Comparison of ENCODE assay signal across 9 cellular contexts in genomic region chr12:107670999-107671643, GRCh38. TPM values are rescaled to one million over a fixed set of nuclear protein-coding genes. Genes with fewer than 3 reads are reported as not detected.
DNase-seq lines count a peak whose midpoint lies in the region; ATAC-seq and TF ChIP-seq lines count a peak whose summit lies in the region.
"Had no signal": no experiment of that assay in that cellular context is flagged by ENCODE, and none has a peak within 500 bp of the region (broad histone marks: within the 10 kb centered on the region; RNA-seq: fewer than 3 reads in every experiment).

No MANE protein-coding gene starts in this region.

- peaks cover 69% of the 10 kb centered on the region for H3K27me3 ChIP-seq in left ventricle myocardium inferior (ENCODE audit: low read depth)

- intact Hi-C loops in left ventricle myocardium inferior (cut with micrococcal nuclease) = loop anchor here (10.0 kb wide), 1 partner anchor 214 kb away; no protein-coding TSS in a partner anchor

- no peak overlapping the region for H3K4me3 ChIP-seq in left ventricle myocardium inferior

- H3K9me3 ChIP-seq in left ventricle myocardium inferior (replicated peaks) = no peaks in the 10 kb centered on the region

- peak; percentile 65 for ATAC-seq in HG03520 (IDR thresholded peaks at IDR 0.05; ENCODE audit: unreplicated experiment)
- ATAC-seq in activated CD8-positive, alpha-beta T cell treated with anti-CD3 and anti-CD28 coated beads, Interleukin-2, amount 10 ng/mL, durations not matched to agents 7 days and 5 days = peak; percentile 80
- ATAC-seq in HG02610 (IDR thresholded peaks at IDR 0.05; ENCODE audit: unreplicated experiment) = no peak
- ATAC-seq in HG03565 (IDR thresholded peaks at IDR 0.05; ENCODE audit: unreplicated experiment) = no peak
- ATAC-seq in HG03280 (IDR thresholded peaks at IDR 0.05; ENCODE audit: unreplicated experiment) = no peak

- H3K4me3 Mint-ChIP-seq in activated CD8-positive, alpha-beta T cell treated with anti-CD3 and anti-CD28 coated beads, Interleukin-2, amount 10 ng/mL, durations not matched to agents 7 days and 5 days = no peak overlapping the region
- H3K4me3 Mint-ChIP-seq: dendritic cell treated with granulocyte-macrophage colony-stimulating factor and Interleukin-4, amounts not matched to agents 40 ng/mL and 50 ng/mL, for 4 days had no signal

- H3K36me3 ChIP-seq in left ventricle myocardium inferior = no peaks in the 10 kb centered on the region

- TF ChIP-seq CTCF in left ventricle myocardium inferior (IDR thresholded peaks at IDR 0.05; ENCODE audit: borderline replicate concordance) = peak; percentile 64

- DNase-seq in COLO668 (lab: John Stamatoyannopoulos, UW; ENCODE audit: unreplicated experiment) (peak; percentile 22), left ventricle myocardium inferior (no peak)
- DNase-seq in activated CD8-positive, alpha-beta T cell treated with anti-CD3 and anti-CD28 coated beads, Interleukin-2, amount 10 ng/mL, durations not matched to agents 7 days and 5 days = peak; percentile 61
- peak; percentile 19 to 26 for DNase-seq in stimulated activated CD8-positive, alpha-beta memory T cell treated with anti-CD3 and anti-CD28 coated beads, Interleukin-2, amount 100 ng/mL, for 48 hours (ENCODE audit: low read depth in 2 of 2)

- no peak overlapping the region for H3K27ac ChIP-seq in left ventricle myocardium inferior (replicated peaks)

- POLR2A ChIA-PET in activated CD8-positive, alpha-beta T cell treated with anti-CD3 and anti-CD28 coated beads, Interleukin-2, amount 10 ng/mL, durations not matched to agents 7 days and 5 days (lab: Charles Lee) = no interaction called here

- CTCF ChIA-PET in activated CD8-positive, alpha-beta T cell treated with anti-CD3 and anti-CD28 coated beads, Interleukin-2, amount 10 ng/mL, durations not matched to agents 7 days and 5 days (lab: Charles Lee) = interaction anchor here (0.6 to 2.1 kb wide), 28 partner anchors 8 to 539 kb away, joined by 3 to 28 read pairs (median 4); partner anchors contain the start of gene PWP1

- no peaks in the 10 kb centered on the region for H3K4me1 ChIP-seq in left ventricle myocardium inferior

- no peaks in the 10 kb centered on the region for H3K9me3 Mint-ChIP-seq in activated CD8-positive, alpha-beta T cell treated with anti-CD3 and anti-CD28 coated beads, Interleukin-2, amount 10 ng/mL, durations not matched to agents 7 days and 5 days (ENCODE audit: insufficient read depth)
- H3K9me3 Mint-ChIP-seq: dendritic cell treated with granulocyte-macrophage colony-stimulating factor and Interleukin-4, amounts not matched to agents 40 ng/mL and 50 ng/mL, for 4 days had no signal

- H3K27ac Mint-ChIP-seq in activated CD8-positive, alpha-beta T cell treated with anti-CD3 and anti-CD28 coated beads, Interleukin-2, amount 10 ng/mL, durations not matched to agents 7 days and 5 days = no peak overlapping the region
- H3K27ac Mint-ChIP-seq: dendritic cell treated with granulocyte-macrophage colony-stimulating factor and Interleukin-4, amounts not matched to agents 40 ng/mL and 50 ng/mL, for 4 days had no signal

- H3K27me3 Mint-ChIP-seq in activated CD8-positive, alpha-beta T cell treated with anti-CD3 and anti-CD28 coated beads, Interleukin-2, amount 10 ng/mL, durations not matched to agents 7 days and 5 days (ENCODE audit: low read depth) = peaks cover 19% of the 10 kb centered on the region

- H3K4me1 Mint-ChIP-seq in activated CD8-positive, alpha-beta T cell treated with anti-CD3 and anti-CD28 coated beads, Interleukin-2, amount 10 ng/mL, durations not matched to agents 7 days and 5 days (ENCODE audit: low read depth) = peaks cover 2% of the 10 kb centered on the region

- H3K36me3 Mint-ChIP-seq in activated CD8-positive, alpha-beta T cell treated with anti-CD3 and anti-CD28 coated beads, Interleukin-2, amount 10 ng/mL, durations not matched to agents 7 days and 5 days (ENCODE audit: low read depth) = no peaks in the 10 kb centered on the region

RNA-seq across cellular contexts. Expression of gene PWP1, which starts 14.5 kb away (rescaled TPM):
- 10 to 100 TPM; 40.9 to 44.6 TPM for total RNA-seq in activated CD8-positive, alpha-beta T cell treated with anti-CD3 and anti-CD28 coated beads, Interleukin-2, amount 10 ng/mL, durations not matched to agents 7 days and 5 days
- total RNA-seq in left ventricle myocardium inferior = 11.7 TPM

Comparison
In these comparisons a context has a peak if more than half of its experiments do, and no peak if none do; other contexts are left out.
1. ATAC-seq: peak in HG03520 (single experiment) and activated CD8-positive, alpha-beta T cell treated with anti-CD3 and anti-CD28 coated beads, Interleukin-2, amount 10 ng/mL, durations not matched to agents 7 days and 5 days (single experiment); none in HG02610 (single experiment), HG03565 (single experiment) and HG03280 (single experiment).